Comparison of ENCODE assay signal across 12 cellular contexts in the genomic region with DNA sequence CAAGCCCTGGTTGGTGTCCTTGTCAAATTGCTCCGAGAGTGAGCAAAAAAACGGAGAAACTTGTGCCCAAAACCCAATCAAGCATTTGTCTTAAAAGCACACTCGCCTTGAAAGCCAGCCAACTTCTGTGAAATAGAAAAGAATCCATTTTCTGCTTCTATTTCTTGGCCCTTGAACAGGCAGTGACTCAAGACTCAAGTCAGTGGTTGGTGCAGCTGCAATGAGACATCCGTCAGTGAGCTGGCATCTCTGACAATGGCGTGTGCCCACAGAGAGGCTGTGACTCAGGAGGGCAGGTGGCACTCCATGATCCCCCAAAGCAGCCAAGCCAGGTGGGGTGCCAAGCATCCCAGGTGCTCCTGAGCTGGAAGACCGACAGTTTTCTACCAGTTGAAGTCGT.
DNase-seq lines count a peak whose midpoint lies in the region; ATAC-seq and TF ChIP-seq lines count a peak whose summit lies in the region.
"Had no signal": no experiment of that assay in that cellular context is flagged by ENCODE, and none has a peak within 500 bp of the region (broad histone marks: within the 10 kb centered on the region; RNA-seq: fewer than 3 reads in every experiment).

No MANE protein-coding gene starts in this region.

- ATAC-seq in HG03196 (IDR thresholded peaks at IDR 0.05; ENCODE audit: unreplicated experiment), result no peak

- H3K36me3 Mint-ChIP-seq in Calu3 (ENCODE audit: insufficient read depth, unreplicated experiment) (no peaks in the 10 kb centered on the region), brain (no peaks in the 10 kb centered on the region)

- 33% methylated on average over 7 of the region's 7 CpGs for WGBS in suprapubic skin

- no peaks in the 10 kb centered on the region for H3K4me1 Mint-ChIP-seq in Calu3 (ENCODE audit: low read depth, unreplicated experiment)
- peaks cover 28% of the 10 kb centered on the region for H3K4me1 Mint-ChIP-seq in brain

- intact Hi-C loops in Calu3 (cut with micrococcal nuclease; ENCODE audit: unreplicated experiment), result no loop called here

- no peaks in the 10 kb centered on the region for H3K36me3 ChIP-seq in suprapubic skin
- H3K36me3 ChIP-seq: prostate gland had no signal

- TF ChIP-seq CTCF in Calu3 (IDR thresholded peaks at IDR 0.05; ENCODE audit: unreplicated experiment) (no peak), brain (conservative IDR thresholded peaks at IDR 0.05) (no peak), suprapubic skin (IDR thresholded peaks at IDR 0.05) (no peak)

- DNase-seq in Calu3 (peak; percentile 14), NCI-H1105 treated with DMSO at 0.1 percent for 48 hours (lab: John Stamatoyannopoulos, UW) (peak; percentile 61), midbrain (lab: John Stamatoyannopoulos, UW) (peak; percentile 54), suprapubic skin (ENCODE audit: low spot score in 2 of 2) (no peak), SIG-M5 treated with dmso at 0.1 percent for 504 hours (lab: John Stamatoyannopoulos, UW; ENCODE audit: unreplicated experiment) (no peak), kidney glomerular epithelial cell (lab: John Stamatoyannopoulos, UW) (no peak)
- DNase-seq: DMS 273 treated with DMSO at 0.1 percent for 48 hours, H7, NCI-H2029 treated with DMSO at 0.1 percent for 48 hours had no signal

- H3K9me3 ChIP-seq in suprapubic skin, result no peaks in the 10 kb centered on the region
- H3K9me3 ChIP-seq: prostate gland had no signal

- H3K9me3 Mint-ChIP-seq in Calu3 (ENCODE audit: low read depth, unreplicated experiment) (no peaks in the 10 kb centered on the region), brain (peaks cover 0 to 7% (median 4%) of the 10 kb centered on the region in 5 experiments)

- CTCF ChIA-PET in Calu3 (lab: Charles Lee), result interaction anchor here (0.6 kb wide), 1 partner anchor 430 kb away, joined by 3 read pairs; no protein-coding TSS in a partner anchor

- H3K27ac Mint-ChIP-seq in Calu3 (ENCODE audit: unreplicated experiment), result no peak overlapping the region
- H3K27ac Mint-ChIP-seq in brain, result peak overlapping the region in 4 of 5 experiments; percentile 83 to 95 (median 89)

- no peaks in the 10 kb centered on the region for H3K4me1 ChIP-seq in suprapubic skin
- H3K4me1 ChIP-seq: prostate gland had no signal

- BruUV-seq in Calu3 (replicated peaks; lab: Mats Ljungman, UMichigan), result no TSS peak

- H3K27me3 Mint-ChIP-seq in Calu3 (ENCODE audit: unreplicated experiment) (no peaks in the 10 kb centered on the region), brain (peaks cover 8% of the 10 kb centered on the region)

- H3K27me3 ChIP-seq in suprapubic skin, result peaks cover 17% of the 10 kb centered on the region

- TF ChIP-seq POLR2A in suprapubic skin (IDR thresholded peaks at IDR 0.05), result no peak

- H3K4me3 Mint-ChIP-seq in Calu3 (ENCODE audit: low read depth, unreplicated experiment) (no peak overlapping the region), brain (peak overlapping the region in 4 of 5 experiments; percentile 9 to 56 (median 31))

- no peak for TF ChIP-seq EP300 in suprapubic skin (IDR thresholded peaks at IDR 0.05)

- H3K27ac ChIP-seq in suprapubic skin, result no peak overlapping the region
- H3K27ac ChIP-seq: prostate gland had no signal

- H3K4me3 ChIP-seq in suprapubic skin, result no peak overlapping the region
- H3K4me3 ChIP-seq: prostate gland had no signal

Comparison
In these comparisons a context has a peak if more than half of its experiments do, and no peak if none do; other contexts are left out.
1. DNase-seq: peak in Calu3 (single experiment), NCI-H1105 treated with DMSO at 0.1 percent for 48 hours (single experiment) and midbrain (single experiment); none in suprapubic skin (0 of 2), SIG-M5 treated with dmso at 0.1 percent for 504 hours (single experiment) and kidney glomerular epithelial cell (single experiment).